10 cellular contexts compared by ENCODE assay signal in genomic region chr17:63440127-63440769, GRCh38. TPM values are rescaled to one million over a fixed set of nuclear protein-coding genes. Genes with fewer than 3 reads are reported as not detected.
DNase-seq lines count a peak whose midpoint lies in the region; ATAC-seq and TF ChIP-seq lines count a peak whose summit lies in the region.
"Had no signal": no experiment of that assay in that cellular context is flagged by ENCODE, and none has a peak within 500 bp of the region (broad histone marks: within the 10 kb centered on the region; RNA-seq: fewer than 3 reads in every experiment).

No MANE protein-coding gene starts in this region.

- DNase-seq in activated T-cell treated with anti-CD3 and anti-CD28 coated beads, Interleukin-2, amount 50 U/mL, for 4 hours = no peak
- DNase-seq in activated T-cell treated with anti-CD3 and anti-CD28 coated beads, Interleukin-2, amount 50 U/mL, for 48 hours = no peak
- DNase-seq in activated naive CD8-positive, alpha-beta T cell treated with anti-CD3 and anti-CD28 coated beads, Interleukin-2, amount 10 ng/mL, durations not matched to agents 7 days and 5 days = no peak
- peak in 1 of 2 donors; percentile 62 for DNase-seq in left lung
- DNase-seq in thyroid gland = no peak
- DNase-seq in NCI-H2107 (lab: John Stamatoyannopoulos, UW) = no peak
- no peak for DNase-seq in AG08396 (ENCODE audit: low spot score)
- DNase-seq: NCI-H446; stimulated activated CD4-positive, alpha-beta T cell treated with anti-CD3 and anti-CD28 coated beads, Interleukin-2, amount 100 ng/mL, for 48 hours had no signal

- H3K27ac ChIP-seq in left lung = peak overlapping the region; percentile 58 to 62
- peak overlapping the region in 2 of 3 donors; percentile 37 to 58 for H3K27ac ChIP-seq in thyroid gland

- H3K4me1 Mint-ChIP-seq in activated T-cell treated with anti-CD3 and anti-CD28 coated beads, Interleukin-2, amount 50 U/mL, for 4 hours (ENCODE audit: low read depth) = peaks cover 39% of the 10 kb centered on the region
- peaks cover 16% of the 10 kb centered on the region for H3K4me1 Mint-ChIP-seq in activated naive CD8-positive, alpha-beta T cell treated with anti-CD3 and anti-CD28 coated beads, Interleukin-2, amount 10 ng/mL, durations not matched to agents 7 days and 5 days

- H3K27ac Mint-ChIP-seq in activated naive CD8-positive, alpha-beta T cell treated with anti-CD3 and anti-CD28 coated beads, Interleukin-2, amount 10 ng/mL, durations not matched to agents 7 days and 5 days = peak overlapping the region; percentile 85

- H3K9me3 ChIP-seq in left lung = no peaks in the 10 kb centered on the region
- no peaks in the 10 kb centered on the region for H3K9me3 ChIP-seq in thyroid gland

- POLR2A ChIA-PET in activated naive CD8-positive, alpha-beta T cell treated with anti-CD3 and anti-CD28 coated beads, Interleukin-2, amount 10 ng/mL, durations not matched to agents 7 days and 5 days (lab: Charles Lee) = interaction anchor here (0.7 to 2.2 kb wide), 3 partner anchors 11 to 176 kb away, joined by 3 to 7 read pairs (median 6); no protein-coding TSS in a partner anchor

- peaks cover 0 to 6% of the 10 kb centered on the region in 2 donors for H3K36me3 ChIP-seq in left lung
- H3K36me3 ChIP-seq in thyroid gland = no peaks in the 10 kb centered on the region

- H3K27me3 Mint-ChIP-seq in activated T-cell treated with anti-CD3 and anti-CD28 coated beads, Interleukin-2, amount 50 U/mL, for 4 hours (ENCODE audit: low read depth) = no peaks in the 10 kb centered on the region
- peaks cover 13% of the 10 kb centered on the region for H3K27me3 Mint-ChIP-seq in activated naive CD8-positive, alpha-beta T cell treated with anti-CD3 and anti-CD28 coated beads, Interleukin-2, amount 10 ng/mL, durations not matched to agents 7 days and 5 days

- TF ChIP-seq POLR2A in thyroid gland (IDR thresholded peaks at IDR 0.05) = no peak

- no peaks in the 10 kb centered on the region for H3K36me3 Mint-ChIP-seq in activated T-cell treated with anti-CD3 and anti-CD28 coated beads, Interleukin-2, amount 50 U/mL, for 4 hours (ENCODE audit: insufficient read depth)
- no peaks in the 10 kb centered on the region for H3K36me3 Mint-ChIP-seq in activated naive CD8-positive, alpha-beta T cell treated with anti-CD3 and anti-CD28 coated beads, Interleukin-2, amount 10 ng/mL, durations not matched to agents 7 days and 5 days

- peak overlapping the region; percentile 64 for H3K4me3 Mint-ChIP-seq in activated T-cell treated with anti-CD3 and anti-CD28 coated beads, Interleukin-2, amount 50 U/mL, for 4 hours
- peak overlapping the region; percentile 61 for H3K4me3 Mint-ChIP-seq in activated naive CD8-positive, alpha-beta T cell treated with anti-CD3 and anti-CD28 coated beads, Interleukin-2, amount 10 ng/mL, durations not matched to agents 7 days and 5 days

- H3K4me3 ChIP-seq in left lung (no peak overlapping the region), thyroid gland (replicated peaks in 1 of 3) (no peak overlapping the region)

- 80 to 88% methylated on average over 20 to 22 of the region's 22 CpGs for WGBS in thyroid gland, 2 donors

- TF ChIP-seq CTCF in left lung (IDR thresholded peaks at IDR 0.05) (no peak), thyroid gland (IDR thresholded peaks at IDR 0.05) (no peak)

- ATAC-seq in activated T-cell treated with anti-CD3 and anti-CD28 coated beads, Interleukin-2, amount 50 U/mL, for 4 hours = peak in 1 of 2 donors; percentile 45
- peak; percentile 14 for ATAC-seq in activated naive CD8-positive, alpha-beta T cell treated with anti-CD3 and anti-CD28 coated beads, Interleukin-2, amount 10 ng/mL, durations not matched to agents 7 days and 5 days (ENCODE audit: low read depth)
- ATAC-seq in left lung = no peak
- ATAC-seq in HG03432 (IDR thresholded peaks at IDR 0.05; ENCODE audit: unreplicated experiment) = no peak

- H3K27me3 ChIP-seq in left lung (peaks cover 0 to 3% of the 10 kb centered on the region in 2 donors), thyroid gland (no peaks in the 10 kb centered on the region)

- no peaks in the 10 kb centered on the region for H3K9me3 Mint-ChIP-seq in activated T-cell treated with anti-CD3 and anti-CD28 coated beads, Interleukin-2, amount 50 U/mL, for 4 hours
- no peaks in the 10 kb centered on the region for H3K9me3 Mint-ChIP-seq in activated naive CD8-positive, alpha-beta T cell treated with anti-CD3 and anti-CD28 coated beads, Interleukin-2, amount 10 ng/mL, durations not matched to agents 7 days and 5 days

- peaks cover 17 to 75% of the 10 kb centered on the region in 2 donors for H3K4me1 ChIP-seq in left lung
- peaks cover 26 to 42% of the 10 kb centered on the region in 2 donors for H3K4me1 ChIP-seq in thyroid gland

- intact Hi-C loops in left lung (cut with DNase I) (no loop called here), thyroid gland (cut with DNase I) (no loop called here)

RNA-seq across cellular contexts. Expression of gene CYB561, which starts 5.9 kb away (rescaled TPM):
- total RNA-seq in activated T-cell treated with anti-CD3 and anti-CD28 coated beads, Interleukin-2, amount 50 U/mL, for 4 hours = 1 to 10 TPM; 6.4 to 9.9 (median 8.8) TPM
- total RNA-seq in activated naive CD8-positive, alpha-beta T cell treated with anti-CD3 and anti-CD28 coated beads, Interleukin-2, amount 10 ng/mL, durations not matched to agents 7 days and 5 days = 10 to 100 TPM; 29.1 to 32.0 TPM
- total RNA-seq in left lung (10 to 100 TPM; 70.7 to 76.4 TPM), thyroid gland (100 to 1,000 TPM in 2 of 4 donors, 10 to 100 TPM in 2; 46.2 to 129 (median 101) TPM)

RNA-seq across cellular contexts. Expression of gene ACE, which starts 36.6 kb away (rescaled TPM):
- under 1 TPM; 0.10 to 0.32 (median 0.24) TPM for total RNA-seq in activated T-cell treated with anti-CD3 and anti-CD28 coated beads, Interleukin-2, amount 50 U/mL, for 4 hours
- 10 to 100 TPM; 18.2 to 19.3 TPM for total RNA-seq in activated naive CD8-positive, alpha-beta T cell treated with anti-CD3 and anti-CD28 coated beads, Interleukin-2, amount 10 ng/mL, durations not matched to agents 7 days and 5 days
- total RNA-seq in left lung = 10 to 100 TPM; 51.2 to 68.9 TPM
- total RNA-seq in thyroid gland = 10 to 100 TPM in 2 of 4 donors, 1 to 10 TPM in 2; 1.1 to 12.7 (median 10.3) TPM
